In the genomic region with DNA sequence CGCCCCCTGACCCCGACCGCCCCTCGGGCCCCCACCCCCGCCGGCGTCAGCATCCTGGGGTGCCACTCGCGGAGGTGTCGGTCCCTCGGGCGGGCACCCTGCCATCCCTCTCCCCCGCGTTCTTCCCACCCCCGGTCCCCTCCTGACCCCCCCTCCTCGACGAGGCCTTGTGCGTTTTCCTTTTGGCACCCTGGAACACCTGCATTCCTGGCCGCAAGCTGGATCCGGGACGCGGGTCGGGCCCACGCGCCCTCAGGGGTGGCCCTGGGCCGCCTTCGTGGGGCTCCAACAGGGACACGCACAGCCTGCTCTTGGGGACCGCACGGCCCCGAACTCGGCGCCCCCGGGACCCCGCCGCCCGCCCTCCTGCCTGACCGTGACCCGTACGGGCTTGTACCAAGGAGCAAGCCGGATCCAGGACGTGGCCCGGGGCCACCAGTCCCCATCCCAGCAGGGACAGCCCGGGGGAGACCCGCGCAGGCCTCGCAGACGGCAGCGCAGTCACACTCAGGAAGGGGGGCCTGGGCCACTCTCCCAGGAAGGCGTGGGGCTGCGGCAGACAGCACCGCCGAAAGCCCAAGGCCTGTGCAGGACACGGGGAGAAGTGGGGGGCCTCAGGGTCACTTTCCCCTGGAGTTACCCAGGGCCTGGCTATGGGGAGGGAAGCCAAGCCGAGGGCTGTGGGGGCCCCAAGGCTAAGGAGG, we compare ENCODE assay signal across 8 cellular contexts. TPM values are rescaled to one million over a fixed set of nuclear protein-coding genes. Genes with fewer than 3 reads are reported as not detected.
DNase-seq lines count a peak whose midpoint lies in the region; ATAC-seq and TF ChIP-seq lines count a peak whose summit lies in the region.

No MANE protein-coding gene starts in this region.

- H3K4me1 ChIP-seq in mesendoderm (ENCODE audit: control insufficient read depth, low read depth, low read length) = peaks cover 2% of the 10 kb centered on the region

- peak overlapping the region; percentile 74 for H3K56ac ChIP-seq in mesendoderm (ENCODE audit: low read length)

- H3K4ac ChIP-seq in mesendoderm (ENCODE audit: low read depth, low read length) = peak overlapping the region; percentile 48

- no peak overlapping the region for H2BK15ac ChIP-seq in mesendoderm (replicated peaks; ENCODE audit: low read depth)

- H4K8ac ChIP-seq in mesendoderm (ENCODE audit: low read depth, low read length) = no peak overlapping the region

- H4K5ac ChIP-seq in mesendoderm (ENCODE audit: low read length) = no peak overlapping the region

- H3K79me1 ChIP-seq in mesendoderm (ENCODE audit: low read length) = peaks cover 4% of the 10 kb centered on the region

- peak overlapping the region; percentile 54 for H3K9ac ChIP-seq in mesendoderm (ENCODE audit: low read length)

- no peak overlapping the region for H2AK5ac ChIP-seq in mesendoderm (ENCODE audit: low read length)

- peak overlapping the region; percentile 62 for H3K27ac ChIP-seq in caudate nucleus (ENCODE audit: low read depth, low read length)
- no peak overlapping the region for H3K27ac ChIP-seq in mesendoderm (ENCODE audit: low read depth, low read length)

- H3K4me2 ChIP-seq in mesendoderm (ENCODE audit: low read length) = no peak overlapping the region

- no peak overlapping the region for H2BK5ac ChIP-seq in mesendoderm (ENCODE audit: low read length)

- TF ChIP-seq CTCF in AG09309 (IDR thresholded peaks at IDR 0.05; ENCODE audit: control insufficient read depth, insufficient read depth, low read depth, low read length, missing control alignments) = no peak

- no peaks in the 10 kb centered on the region for H3K27me3 ChIP-seq in mesendoderm (ENCODE audit: insufficient read depth, low read length, poor library complexity)

- H3K4me3 ChIP-seq in AG09309 (ENCODE audit: control insufficient read depth, low read depth, low read length) = peak overlapping the region; percentile 41
- peak overlapping the region; percentile 89 for H3K4me3 ChIP-seq in Jurkat, Clone E6-1 (ENCODE audit: low read length)
- H3K4me3 ChIP-seq in mesendoderm (ENCODE audit: low read length) = no peak overlapping the region

- H2BK120ac ChIP-seq in mesendoderm (ENCODE audit: low read depth, low read length) = no peak overlapping the region

- DNase-seq in AG09309 (ENCODE audit: low read depth) = no peak
- DNase-seq in Jurkat, Clone E6-1 (ENCODE audit: low read depth, low spot score) = no peak
- peak in 3 of 61 donors; percentile 42 to 85 (median 58) for DNase-seq in caudate nucleus (lab: John Stamatoyannopoulos, UW)
- DNase-seq in mesendoderm = no peak
- DNase-seq in SHP77 (lab: John Stamatoyannopoulos, UW) = no peak
- no peak for DNase-seq in NCI-H510A (lab: John Stamatoyannopoulos, UW)

- H3K23ac ChIP-seq in mesendoderm (ENCODE audit: low read length) = no peak overlapping the region

- no peaks in the 10 kb centered on the region for H3K36me3 ChIP-seq in mesendoderm (ENCODE audit: control insufficient read depth, insufficient read depth, low read length)

- peak overlapping the region; percentile 11 for H3K18ac ChIP-seq in mesendoderm (ENCODE audit: low read length)

- no peak for ATAC-seq in GM19452 (IDR thresholded peaks at IDR 0.05; ENCODE audit: unreplicated experiment)
- no peak for ATAC-seq in GM21786 (IDR thresholded peaks at IDR 0.05; ENCODE audit: unreplicated experiment)

- H3K79me2 ChIP-seq in mesendoderm (ENCODE audit: control insufficient read depth, insufficient read depth, low read length) = peaks cover 18% of the 10 kb centered on the region

- whole genome bisulfite sequencing in mesendoderm (ENCODE audit: extremely low coverage, insufficient coverage, low lambda C conversion rate) = no CpG with 5 or more reads among the region's 55 CpGs

RNA-seq across cellular contexts. Expression of a gene that starts 0.6 kb away (rescaled TPM):
- polyA plus RNA-seq in Jurkat, Clone E6-1 (2012; ENCODE audit: insufficient read depth, insufficient read length) = 36.5 TPM
- polyA plus RNA-seq in mesendoderm (2013, experiment 1 of 2) = 26.2 TPM
- polyA plus RNA-seq in mesendoderm (2013, experiment 2 of 2) = 27.0 TPM
